8 cellular contexts compared by ENCODE assay signal in genomic region chr7:4745971-4746919, GRCh38. TPM values are rescaled to one million over a fixed set of nuclear protein-coding genes. Genes with fewer than 3 reads are reported as not detected.
A peak's percentile ranks its signal among the peaks of the same experiment; 100 is the strongest.
DNase-seq lines count a peak whose midpoint lies in the region; ATAC-seq and TF ChIP-seq lines count a peak whose summit lies in the region.

No MANE protein-coding gene starts in this region.

- H3K4me1 Mint-ChIP-seq in naive thymus-derived CD4-positive, alpha-beta T cell = peaks cover 41 to 91% (median 73%) of the 10 kb centered on the region in 7 donors

- H4K20me1 ChIP-seq in SU-DHL-6 (ENCODE audit: low read depth, low read length) = no peaks in the 10 kb centered on the region

- H3K27me3 ChIP-seq in SU-DHL-6 (ENCODE audit: low read length) (no peaks in the 10 kb centered on the region), duodenal mucosa (ENCODE audit: control insufficient read depth in 1 of 2, insufficient read depth in 2 of 2, low read length in 2 of 2) (no peaks in the 10 kb centered on the region)
- no peaks in the 10 kb centered on the region for H3K27me3 ChIP-seq in naive thymus-derived CD4-positive, alpha-beta T cell (ENCODE audit: control insufficient read depth in 2 of 2, insufficient read depth in 2 of 2, low read length in 2 of 2)

- H3K79me2 ChIP-seq in SU-DHL-6 (ENCODE audit: insufficient read depth, low read length) = 0 out of 2 replicates have a peak, but pooled peaks cover 3% of the 10 kb centered on the region

- H3F3A ChIP-seq in SU-DHL-6 (ENCODE audit: insufficient read depth) = peaks cover 8% of the 10 kb centered on the region

- H3K9me3 Mint-ChIP-seq in naive thymus-derived CD4-positive, alpha-beta T cell = peaks cover 0 to 2% (median 0%) of the 10 kb centered on the region in 11 donors

- no peaks in the 10 kb centered on the region for H3K36me3 ChIP-seq in SU-DHL-6 (ENCODE audit: low read length)
- peaks cover 6 to 28% of the 10 kb centered on the region in 2 donors for H3K36me3 ChIP-seq in duodenal mucosa (ENCODE audit: control insufficient read depth in 1 of 2, insufficient read depth in 2 of 2, low read length in 2 of 2)
- H3K36me3 ChIP-seq in naive thymus-derived CD4-positive, alpha-beta T cell (ENCODE audit: control insufficient read depth in 2 of 3, insufficient read depth in 3 of 3, low read length in 3 of 3) = peaks cover 0 to 14% (median 6%) of the 10 kb centered on the region in 3 experiments

- H3K36me3 Mint-ChIP-seq in naive thymus-derived CD4-positive, alpha-beta T cell = peaks cover 4 to 30% (median 20%) of the 10 kb centered on the region in 5 donors

- peak; percentile 39 for DNase-seq in stimulated activated CD4-positive, alpha-beta T cell treated with anti-CD3 and anti-CD28 coated beads, Interleukin-15, amount 100 ng/mL, for 24 hours
- no peak for DNase-seq in stimulated activated CD4-positive, alpha-beta T cell treated with anti-CD3 and anti-CD28 coated beads, Interleukin-4, amount 100 ng/mL, for 24 hours
- peak in 5 of 9 donors; percentile 34 to 47 (median 42) for DNase-seq in naive thymus-derived CD4-positive, alpha-beta T cell
- DNase-seq in GM20000 (ENCODE audit: low spot score) = no peak
- no peak for DNase-seq in NCI-H524 (lab: John Stamatoyannopoulos, UW)

- no peaks in the 10 kb centered on the region for H3K27me3 Mint-ChIP-seq in naive thymus-derived CD4-positive, alpha-beta T cell

- H3K9ac ChIP-seq in SU-DHL-6 (ENCODE audit: low read length) = peak overlapping the region; percentile 28
- H3K9ac ChIP-seq in duodenal mucosa (ENCODE audit: low read depth in 1 of 2, low read length in 2 of 2) = peak overlapping the region; percentile 54 to 66

- H3K27ac ChIP-seq in SU-DHL-6 (ENCODE audit: low read depth, low read length) = peak overlapping the region; percentile 63
- peak overlapping the region; percentile 92 for H3K27ac ChIP-seq in duodenal mucosa (ENCODE audit: low read depth, low read length)
- H3K27ac ChIP-seq in naive thymus-derived CD4-positive, alpha-beta T cell (ENCODE audit: low read depth, low read length) = peak overlapping the region; percentile 82

- POLR2A ChIA-PET in naive thymus-derived CD4-positive, alpha-beta T cell (lab: Charles Lee) = interaction anchor here (0.8 to 5.5 kb wide), 11 partner anchors 11 to 127 kb away, joined by 3 to 43 read pairs (median 3); partner anchors contain the start of gene AP5Z1

- H3K27ac Mint-ChIP-seq in naive thymus-derived CD4-positive, alpha-beta T cell = peak overlapping the region; percentile 90 to 99 (median 96)

- H3K4me1 ChIP-seq in duodenal mucosa (ENCODE audit: control insufficient read depth in 1 of 2, insufficient read depth in 2 of 2, low read length in 2 of 2) = peaks cover 38 to 47% of the 10 kb centered on the region in 2 donors
- peaks cover 15 to 58% of the 10 kb centered on the region in 2 donors for H3K4me1 ChIP-seq in naive thymus-derived CD4-positive, alpha-beta T cell (ENCODE audit: control insufficient read depth in 2 of 2, insufficient read depth in 2 of 2, low read length in 2 of 2)

- peak overlapping the region; percentile 84 to 92 (median 88) for H3K4me3 Mint-ChIP-seq in naive thymus-derived CD4-positive, alpha-beta T cell

- peak overlapping the region; percentile 17 for H2AFZ ChIP-seq in SU-DHL-6 (ENCODE audit: low read depth, low read length, severe bottlenecking)

- intact Hi-C loops in naive thymus-derived CD4-positive, alpha-beta T cell (cut with micrococcal nuclease) = loop anchor here (1.0 to 10.0 kb wide), 5 partner anchors 8 to 1441 kb away; partner anchors contain the start of genes AP5Z1 (in 2 of the 2) and SDK1 (in 1 of the 2)

- CTCF ChIA-PET in naive thymus-derived CD4-positive, alpha-beta T cell (lab: Charles Lee) = interaction anchor here (0.7 to 1.2 kb wide), 4 partner anchors 12 to 132 kb away, joined by 3 read pairs; no protein-coding TSS in a partner anchor

- H3K9me2 ChIP-seq in SU-DHL-6 (replicated peaks; ENCODE audit: insufficient read depth, low read length) = no peaks in the 10 kb centered on the region

- no peak for ATAC-seq in naive thymus-derived CD4-positive, alpha-beta T cell
- no peak for ATAC-seq in HG02938 (IDR thresholded peaks at IDR 0.05; ENCODE audit: unreplicated experiment)

- TF ChIP-seq CTCF in SU-DHL-6 (IDR thresholded peaks at IDR 0.05; ENCODE audit: insufficient read depth, low read length, poor library complexity, severe bottlenecking) = no peak
- TF ChIP-seq CTCF in GM20000 (IDR thresholded peaks at IDR 0.05; ENCODE audit: extremely low read depth, missing control alignments) = no peak

- peak overlapping the region; percentile 79 for H3K4me2 ChIP-seq in SU-DHL-6 (ENCODE audit: low read depth, low read length, poor library complexity, severe bottlenecking)

- peak overlapping the region; percentile 43 for H3K4me3 ChIP-seq in SU-DHL-6 (ENCODE audit: insufficient read depth, low read length, poor library complexity, severe bottlenecking)
- H3K4me3 ChIP-seq in duodenal mucosa (ENCODE audit: low read depth in 1 of 2, low read length in 2 of 2) = peak overlapping the region; percentile 34 to 63
- peak overlapping the region; percentile 65 for H3K4me3 ChIP-seq in naive thymus-derived CD4-positive, alpha-beta T cell (ENCODE audit: low read length)

- H3K9me3 ChIP-seq in SU-DHL-6 (ENCODE audit: insufficient read depth, low read length) = no peaks in the 10 kb centered on the region
- no peaks in the 10 kb centered on the region for H3K9me3 ChIP-seq in duodenal mucosa (ENCODE audit: control insufficient read depth in 1 of 2, low read length in 2 of 2)
- no peaks in the 10 kb centered on the region for H3K9me3 ChIP-seq in naive thymus-derived CD4-positive, alpha-beta T cell (ENCODE audit: control insufficient read depth in 2 of 3, low read length in 3 of 3)

RNA-seq across cellular contexts. Expression of gene AP5Z1, which starts 29.2 kb away (rescaled TPM):
- 100 to 1,000 TPM in 1 of 5 experiments, 10 to 100 TPM in 4; 69.4 to 114 (median 90.1) TPM for total RNA-seq in naive thymus-derived CD4-positive, alpha-beta T cell
- 10 to 100 TPM; 36.7 to 49.1 TPM for polyA plus RNA-seq in naive thymus-derived CD4-positive, alpha-beta T cell

Comparison
In these comparisons a context has a peak if more than half of its experiments do, and no peak if none do; other contexts are left out.
1. DNase-seq: peak in stimulated activated CD4-positive, alpha-beta T cell treated with anti-CD3 and anti-CD28 coated beads, Interleukin-15, amount 100 ng/mL, for 24 hours (single experiment) and naive thymus-derived CD4-positive, alpha-beta T cell (5 of 9); none in stimulated activated CD4-positive, alpha-beta T cell treated with anti-CD3 and anti-CD28 coated beads, Interleukin-4, amount 100 ng/mL, for 24 hours (single experiment), GM20000 (single experiment) and NCI-H524 (0 of 2).
2. Peak in every context shown above with its lines, with median percentiles within 50 percentile points of each other: H3K27ac ChIP-seq and H3K4me3 ChIP-seq.